In genomic region chr7:128946936-128947830, GRCh38 we compare ENCODE assay signal across 11 cellular contexts. TPM values are rescaled to one million over a fixed set of nuclear protein-coding genes. Genes with fewer than 3 reads are reported as not detected.
DNase-seq lines count a peak whose midpoint lies in the region; ATAC-seq, FAIRE-seq and TF ChIP-seq lines count a peak whose summit lies in the region.
"Had no signal": no experiment of that assay in that cellular context is flagged by ENCODE, and none has a peak within 500 bp of the region (broad histone marks: within the 10 kb centered on the region; RNA-seq: fewer than 3 reads in every experiment).

No MANE protein-coding gene starts in this region.

- DNase-seq in A549 (ENCODE audit: low read depth in 1 of 2, low spot score in 1 of 2) (no peak), GM12864 (ENCODE audit: low read depth) (no peak), PC-3 (no peak), germinal center (ENCODE audit: low spot score) (peak; percentile 30), NCI-H2029 treated with DMSO at 0.1 percent for 48 hours (lab: John Stamatoyannopoulos, UW) (no peak), 8988T (no peak)
- DNase-seq in activated CD4-positive, CD25-positive, alpha-beta regulatory T cell treated with anti-CD3 and anti-CD28 coated beads, Interleukin-2, amount 50 U/mL, for 72 hours, result no peak
- DNase-seq: kidney glomerular epithelial cell had no signal

- no peaks in the 10 kb centered on the region for H3F3A ChIP-seq in PC-3 (ENCODE audit: low read length, unreplicated experiment)

- no peak for TF ChIP-seq EP300 in A549 (IDR thresholded peaks at IDR 0.05)

- no peak overlapping the region for H3K9ac ChIP-seq in PC-3 (ENCODE audit: low read length)

- H3K4me3 ChIP-seq in A549 (no peak overlapping the region), GM12864 (ENCODE audit: low read depth, low read length) (no peak overlapping the region), PC-3 (ENCODE audit: low read length) (no peak overlapping the region)
- H3K4me3 ChIP-seq: pancreas had no signal

- H3K9me2 ChIP-seq in PC-3 (replicated peaks; ENCODE audit: low read length), result no peaks in the 10 kb centered on the region

- H2AFZ ChIP-seq in PC-3 (ENCODE audit: low read length), result no peak overlapping the region

- peak; percentile 37 to 67; a peak in 4 of 6 replicates for ATAC-seq in A549
- no peak for ATAC-seq in PC-3
- ATAC-seq in HG02678 (IDR thresholded peaks at IDR 0.05; ENCODE audit: unreplicated experiment), result no peak
- ATAC-seq: pancreas had no signal

- TF ChIP-seq CTCF in A549 (IDR thresholded peaks at IDR 0.05), result 0 out of 3 replicates have a peak, but pooled peaks have one; percentile 8
- TF ChIP-seq CTCF in GM12864 (IDR thresholded peaks at IDR 0.05; ENCODE audit: low read depth, low read length, missing control alignments), result peak; percentile 42
- TF ChIP-seq CTCF in PC-3 (conservative IDR thresholded peaks at IDR 0.05; ENCODE audit: low read depth, low read length), result peak; percentile 43

- H3K4me2 ChIP-seq in A549 (no peak overlapping the region), PC-3 (ENCODE audit: low read length) (no peak overlapping the region)

- H3K9me3 ChIP-seq in A549 (no peaks in the 10 kb centered on the region), PC-3 (ENCODE audit: low read length) (no peaks in the 10 kb centered on the region)
- H3K9me3 ChIP-seq: pancreas had no signal

- H4K20me1 ChIP-seq in PC-3 (ENCODE audit: low read length), result no peaks in the 10 kb centered on the region

- BruUV-seq in PC-3 (replicated peaks; lab: Mats Ljungman, UMichigan), result no TSS peak

- intact Hi-C loops in PC-3 (cut with micrococcal nuclease), result no loop called here

- H3K4me1 ChIP-seq in A549 (no peaks in the 10 kb centered on the region), PC-3 (ENCODE audit: insufficient read depth, low read length) (no peaks in the 10 kb centered on the region)
- H3K4me1 ChIP-seq: pancreas had no signal

- CTCF ChIA-PET in A549 (lab: Yijun Ruan, JAX), result interaction anchor here (0.6 to 2.1 kb wide), 6 partner anchors 9 to 1766 kb away, joined by 3 to 13 read pairs (median 4); partner anchors contain the start of gene IRF5
- CTCF ChIA-PET in PC-3 (lab: Charles Lee), result interaction anchor here (1.0 kb wide), 1 partner anchor 25 kb away, joined by 3 read pairs; no protein-coding TSS in a partner anchor

- H3K27ac ChIP-seq in A549 (no peak overlapping the region), PC-3 (ENCODE audit: low read length) (no peak overlapping the region)
- H3K27ac ChIP-seq: pancreas had no signal

- H3K27me3 ChIP-seq in PC-3 (ENCODE audit: low read length), result no peaks in the 10 kb centered on the region
- H3K27me3 ChIP-seq: pancreas had no signal

- TF ChIP-seq POLR2A in A549 (IDR thresholded peaks at IDR 0.05; ENCODE audit: low read length), result no peak

- no peaks in the 10 kb centered on the region for H3K79me2 ChIP-seq in PC-3 (ENCODE audit: low read length)

- whole genome bisulfite sequencing in A549 (ENCODE audit: missing lambda C conversion rate), result 90% methylated on average over 21 of the region's 22 CpGs

- FAIRE-seq in A549 (lab: Jason Lieb, UNC), result no peak
- FAIRE-seq: endothelial cell of umbilical vein, pancreas had no signal

- TF ChIP-seq RAD21 in A549 (conservative IDR thresholded peaks at IDR 0.05 in 1 of 2, IDR thresholded peaks at IDR 0.05 in 1 of 2), result no peak

- H3K36me3 ChIP-seq in PC-3 (ENCODE audit: low read depth, low read length), result no peaks in the 10 kb centered on the region

- POLR2A ChIA-PET in A549 (lab: Yijun Ruan, JAX), result interaction anchor here (0.5 to 1.6 kb wide), 2 partner anchors 78 to 108 kb away, joined by 3 to 5 read pairs; partner anchors contain the start of gene TNPO3
- POLR2A ChIA-PET in PC-3 (lab: Charles Lee; ENCODE audit: unreplicated experiment), result interaction anchor here (0.6 kb wide), 1 partner anchor 121 kb away, joined by 6 read pairs; no protein-coding TSS in a partner anchor

TF ChIP-seq in A549, 52 proteins besides CTCF, POLR2A, EP300 and RAD21:
- TF ChIP-seq TP53 (CRISPR knock-in tag; IDR thresholded peaks at IDR 0.05) (no peak), ZC3H11A (IDR thresholded peaks at IDR 0.05) (no peak), ZSCAN20 (CRISPR knock-in tag; IDR thresholded peaks at IDR 0.05) (no peak), TFCP2L1 (CRISPR knock-in tag; IDR thresholded peaks at IDR 0.05) (no peak), SMC3 (IDR thresholded peaks at IDR 0.05) (no peak), RNF2 (IDR thresholded peaks at IDR 0.05; ENCODE audit: borderline replicate concordance, low read depth) (no peak), KDM5A (IDR thresholded peaks at IDR 0.05) (no peak), RFX5 (IDR thresholded peaks at IDR 0.05) (no peak), MAX (IDR thresholded peaks at IDR 0.05) (no peak), REST (IDR thresholded peaks at IDR 0.05) (no peak)

RNA-seq across cellular contexts. Expression of gene IRF5, which starts 9.5 kb away (rescaled TPM):
- polyA plus RNA-seq in A549 (2011; rRNA removed) (5.5 and 6.5 TPM in 2 replicates), A549 (2017; fragmentation: RNase III; extraction: RNeasy Plus Mini Kit Qiagen cat#74134 plus additional on column Dnase treatment) (6.1 to 9.7 TPM (median 8.7 TPM) in 3 replicates)
- 8.4 and 11.0 TPM in 2 replicates for polyA plus RNA-seq in A549 (2012; cell fraction: cytosol; rRNA removed)
- polyA plus RNA-seq in A549 (2012; cell fraction: nucleus; rRNA removed), result 24.9 and 30.2 TPM in 2 replicates
- 9.4 and 14.7 TPM in 2 replicates for polyA minus RNA-seq in A549 (2011; rRNA and poly(A)+ RNA removed)
- total RNA-seq in PC-3 (2014; rRNA removed), result 12.2 and 15.3 TPM in 2 replicates

RNA-seq across cellular contexts. Expression of gene KCP, which starts 36.7 kb away (rescaled TPM):
- 0.05 TPM in 1 of 2 replicates, not detected in the other for polyA plus RNA-seq in A549 (2011; rRNA removed)
- polyA plus RNA-seq in A549 (2012; cell fraction: cytosol; rRNA removed), result 0.03 and 0.06 TPM in 2 replicates
- 0.15 and 0.31 TPM in 2 replicates for polyA plus RNA-seq in A549 (2012; cell fraction: nucleus; rRNA removed)
- 0.07 to 0.18 TPM (median 0.14 TPM) in 3 replicates for polyA plus RNA-seq in A549 (2017; fragmentation: RNase III; extraction: RNeasy Plus Mini Kit Qiagen cat#74134 plus additional on column Dnase treatment)
- not detected in 2 replicates for polyA minus RNA-seq in A549 (2011; rRNA and poly(A)+ RNA removed)
- total RNA-seq in PC-3 (2014; rRNA removed), result 3.2 and 3.4 TPM in 2 replicates
- total RNA-seq: endothelial cell of umbilical vein had no signal
- polyA plus RNA-seq: endothelial cell of umbilical vein had no signal

Comparison
In these comparisons a context has a peak if more than half of its experiments do, and no peak if none do; other contexts are left out.
1. ATAC-seq: peak in A549 (2 of 2); none in PC-3 (single experiment) and HG02678 (single experiment).
2. Peak in every context shown above with its lines, with median percentiles within 50 percentile points of each other: CTCF ChIP-seq.